Comparison of ENCODE assay signal across 11 cellular contexts in genomic region chr2:73451263-73451972, GRCh38.
DNase-seq lines count a peak whose midpoint lies in the region; ATAC-seq and TF ChIP-seq lines count a peak whose summit lies in the region.
"Had no signal": no experiment of that assay in that cellular context is flagged by ENCODE, and none has a peak within 500 bp of the region (broad histone marks: within the 10 kb centered on the region; RNA-seq: fewer than 3 reads in every experiment).

No MANE protein-coding gene starts in this region.

- no peak overlapping the region for H3K4me3 Mint-ChIP-seq in T-cell
- H3K4me3 Mint-ChIP-seq: type B pancreatic cell had no signal

- intact Hi-C loops in right cardiac atrium (cut with DNase I), result no loop called here
- intact Hi-C loops in spleen (cut with DNase I; ENCODE audit: low total_unique reads), result no loop called here

- H3K4me1 ChIP-seq in right cardiac atrium (ENCODE audit: control insufficient read depth, insufficient read depth, low read length) (no peaks in the 10 kb centered on the region), spleen (no peaks in the 10 kb centered on the region)

- H3K27ac Mint-ChIP-seq in T-cell, result no peak overlapping the region
- H3K27ac Mint-ChIP-seq: type B pancreatic cell had no signal

- POLR2A ChIA-PET in T-cell (lab: Charles Lee), result no interaction called here

- no peaks in the 10 kb centered on the region for H3K4me1 Mint-ChIP-seq in T-cell

- TF ChIP-seq CTCF in spleen (IDR thresholded peaks at IDR 0.05 in 8 of 11, conservative IDR thresholded peaks at IDR 0.05 in 3 of 11), result no peak

- TF ChIP-seq POLR2A in spleen (IDR thresholded peaks at IDR 0.05), result no peak

- H3K9me3 Mint-ChIP-seq in T-cell, result no peaks in the 10 kb centered on the region
- H3K9me3 Mint-ChIP-seq: type B pancreatic cell had no signal

- H3K27me3 ChIP-seq in right cardiac atrium (ENCODE audit: control insufficient read depth, insufficient read depth) (no peaks in the 10 kb centered on the region), spleen (replicated peaks in 1 of 7) (no peaks in the 10 kb centered on the region)

- H3K27ac ChIP-seq in right cardiac atrium (ENCODE audit: low read length), result no peak overlapping the region
- no peak overlapping the region for H3K27ac ChIP-seq in spleen

- ATAC-seq in GM18868 (IDR thresholded peaks at IDR 0.05; ENCODE audit: unreplicated experiment), result peak; percentile 98
- ATAC-seq in GM21723 (IDR thresholded peaks at IDR 0.05; ENCODE audit: unreplicated experiment), result peak; percentile 95
- ATAC-seq in HG03432 (IDR thresholded peaks at IDR 0.05; ENCODE audit: unreplicated experiment), result peak; percentile 98
- no peak for ATAC-seq in right cardiac atrium
- ATAC-seq in T-cell (replicated peaks in 1 of 4), result no peak

- DNase-seq in globus pallidus (ENCODE audit: low spot score) (peak; percentile 21), right cardiac atrium (no peak), NCI-H1092 treated with DMSO at 0.1 percent for 48 hours (lab: John Stamatoyannopoulos, UW) (no peak), T-cell (no peak), spleen (no peak)
- DNase-seq: activated CD4-positive, alpha-beta T cell treated with anti-CD3 and anti-CD28 coated beads for 4 hours; NCI-H69 had no signal

- no peak overlapping the region for H3K4me3 ChIP-seq in right cardiac atrium (ENCODE audit: low read length)
- H3K4me3 ChIP-seq in spleen, result no peak overlapping the region

- H3K36me3 Mint-ChIP-seq in T-cell, result peaks cover 74% of the 10 kb centered on the region

- H3K9me3 ChIP-seq in right cardiac atrium (ENCODE audit: control insufficient read depth, low read length) (no peaks in the 10 kb centered on the region), spleen (no peaks in the 10 kb centered on the region)

- no peaks in the 10 kb centered on the region for H3K27me3 Mint-ChIP-seq in T-cell
- H3K27me3 Mint-ChIP-seq: type B pancreatic cell had no signal

- 93% methylated on average over 1 of the region's 1 CpG for WGBS in right cardiac atrium
- WGBS in spleen, 5 donors, result 65 to 85% (median 79%) methylated on average over 1 of the region's 1 CpG

- CTCF ChIA-PET in T-cell (lab: Charles Lee), result no interaction called here

- peaks cover 0 to 90% (median 24%) of the 10 kb centered on the region in 6 donors for H3K36me3 ChIP-seq in spleen

Comparison
In these comparisons a context has a peak if more than half of its experiments do, and no peak if none do; other contexts are left out.
1. ATAC-seq: peak in GM18868 (single experiment), GM21723 (single experiment) and HG03432 (single experiment); none in right cardiac atrium (0 of 2) and T-cell (0 of 4).